8 cellular contexts compared by ENCODE assay signal in the genomic region with DNA sequence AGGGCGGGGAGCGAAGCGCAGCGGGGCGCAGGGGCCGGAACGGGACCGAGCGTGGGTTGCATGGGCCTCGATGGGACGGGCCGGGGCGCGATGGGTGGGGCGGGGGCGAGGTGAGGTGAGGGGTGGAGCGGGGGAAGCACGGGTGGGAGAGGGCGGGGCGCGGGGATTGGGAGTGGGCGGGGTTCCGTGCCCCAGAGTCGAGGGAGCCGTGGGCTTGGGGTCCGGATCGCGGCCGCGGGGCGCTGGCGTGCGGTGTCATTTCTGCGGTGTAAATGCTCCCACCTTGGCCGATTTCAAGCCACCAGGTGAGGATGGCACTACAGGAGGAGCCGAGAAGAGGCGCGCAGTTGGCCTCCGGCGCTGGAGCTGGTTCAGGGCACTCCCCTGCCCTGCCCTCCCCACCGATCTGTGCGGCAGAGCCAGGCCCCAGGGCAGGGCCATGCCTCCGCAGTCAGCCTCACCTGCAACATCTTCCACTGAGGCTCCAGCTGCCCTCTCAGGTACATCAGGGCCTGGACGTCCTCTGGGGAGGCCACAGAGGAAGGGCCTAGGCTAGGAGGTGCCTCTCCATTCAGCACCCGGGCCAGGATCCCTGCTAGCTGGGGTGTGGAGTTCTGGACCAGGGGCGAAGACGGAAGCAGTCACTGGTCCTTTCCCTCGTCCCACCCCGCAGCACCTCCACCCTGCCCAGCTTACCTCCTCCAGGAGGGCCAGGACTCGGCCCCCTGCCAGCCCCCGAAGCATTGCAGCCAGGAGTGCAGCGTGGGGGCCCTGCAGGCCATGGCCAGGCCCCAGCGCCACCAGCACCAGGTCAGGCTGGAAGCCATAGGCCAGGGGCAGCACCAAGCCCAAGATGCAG. TPM values are rescaled to one million over a fixed set of nuclear protein-coding genes. Genes with fewer than 3 reads are reported as not detected.
DNase-seq lines count a peak whose midpoint lies in the region; ATAC-seq, FAIRE-seq and TF ChIP-seq lines count a peak whose summit lies in the region.

No MANE protein-coding gene starts in this region.

- intact Hi-C loops in dendritic cell treated with granulocyte-macrophage colony-stimulating factor and Interleukin-4, amounts not matched to agents 40 ng/mL and 50 ng/mL, for 4 days (cut with micrococcal nuclease), result loop anchor here (2.0 kb wide), 1 partner anchor 97 kb away; the partner anchor contains the start of gene PPP6R2
- intact Hi-C loops in posterior vena cava (cut with DNase I), result loop anchor here in 1 of 2 donors (10.0 kb wide), 1 partner anchor 229 kb away; the partner anchor contains the start of gene SBF1

- H3K27ac ChIP-seq in muscle layer of colon (ENCODE audit: low read depth, low read length), result peak overlapping the region; percentile 97

- no peaks in the 10 kb centered on the region for H3K9me3 Mint-ChIP-seq in dendritic cell treated with granulocyte-macrophage colony-stimulating factor and Interleukin-4, amounts not matched to agents 40 ng/mL and 50 ng/mL, for 4 days

- TF ChIP-seq CTCF in GM12865 (IDR thresholded peaks at IDR 0.05; ENCODE audit: insufficient read depth, low read depth, low read length, missing control alignments), result no peak

- H3K36me3 Mint-ChIP-seq in dendritic cell treated with granulocyte-macrophage colony-stimulating factor and Interleukin-4, amounts not matched to agents 40 ng/mL and 50 ng/mL, for 4 days (ENCODE audit: low read depth), result peaks cover 60% of the 10 kb centered on the region

- no peak for FAIRE-seq in frontal cortex (lab: Jason Lieb, UNC)

- H3K4me1 ChIP-seq in NT2/D1 (ENCODE audit: insufficient read depth, insufficient read length) (peaks cover 18% of the 10 kb centered on the region), muscle layer of colon (ENCODE audit: insufficient read depth, low read length) (peaks cover 33% of the 10 kb centered on the region)

- H3K4me1 Mint-ChIP-seq in dendritic cell treated with granulocyte-macrophage colony-stimulating factor and Interleukin-4, amounts not matched to agents 40 ng/mL and 50 ng/mL, for 4 days (ENCODE audit: low read depth), result peaks cover 73% of the 10 kb centered on the region

- H3K9ac ChIP-seq in NT2/D1 (ENCODE audit: insufficient read length, low read depth), result peak overlapping the region; percentile 97
- peak overlapping the region; percentile 85 for H3K9ac ChIP-seq in muscle layer of colon (ENCODE audit: low read length)

- no peaks in the 10 kb centered on the region for H3K27me3 ChIP-seq in NT2/D1 (ENCODE audit: insufficient read depth, insufficient read length)
- H3K27me3 ChIP-seq in muscle layer of colon (ENCODE audit: control insufficient read depth in 1 of 2, insufficient read depth in 2 of 2, low read length in 2 of 2), result no peaks in the 10 kb centered on the region

- H3K27me3 Mint-ChIP-seq in dendritic cell treated with granulocyte-macrophage colony-stimulating factor and Interleukin-4, amounts not matched to agents 40 ng/mL and 50 ng/mL, for 4 days, result no peaks in the 10 kb centered on the region

- no peak for DNase-seq in GM12865 (ENCODE audit: low read depth)
- no peak for DNase-seq in NT2/D1 (ENCODE audit: low read depth, low spot score)
- DNase-seq in frontal cortex (ENCODE audit: low spot score in 2 of 2), result no peak
- no peak for DNase-seq in GDM1 (lab: John Stamatoyannopoulos, UW)
- no peak for DNase-seq in posterior vena cava (ENCODE audit: low spot score)

- H3K4me3 ChIP-seq in GM12865 (ENCODE audit: low read depth, low read length) (peak overlapping the region; percentile 65), NT2/D1 (ENCODE audit: insufficient read length, low read depth) (peak overlapping the region; percentile 93), muscle layer of colon (ENCODE audit: low read depth in 1 of 2, low read length in 2 of 2) (peak overlapping the region; percentile 84 to 89)

- H3K9me3 ChIP-seq in NT2/D1 (ENCODE audit: insufficient read depth, low read length) (no peaks in the 10 kb centered on the region), muscle layer of colon (ENCODE audit: low read length) (no peaks in the 10 kb centered on the region)

- H3K27ac Mint-ChIP-seq in dendritic cell treated with granulocyte-macrophage colony-stimulating factor and Interleukin-4, amounts not matched to agents 40 ng/mL and 50 ng/mL, for 4 days, result peak overlapping the region; percentile 94

- peak overlapping the region; percentile 97 for H3K4me3 Mint-ChIP-seq in dendritic cell treated with granulocyte-macrophage colony-stimulating factor and Interleukin-4, amounts not matched to agents 40 ng/mL and 50 ng/mL, for 4 days

- peaks cover 29% of the 10 kb centered on the region for H3K36me3 ChIP-seq in NT2/D1 (ENCODE audit: insufficient read depth, insufficient read length, low read length)
- peaks cover 9% of the 10 kb centered on the region for H3K36me3 ChIP-seq in muscle layer of colon (ENCODE audit: insufficient read depth, low read length)

- no peak for ATAC-seq in GM19467 (IDR thresholded peaks at IDR 0.05; ENCODE audit: unreplicated experiment)

RNA-seq across cellular contexts. Expression of gene TUBGCP6, which starts 0.6 kb away (rescaled TPM):
- total RNA-seq in frontal cortex (29.3 TPM), posterior vena cava (10 to 100 TPM; 20.6 to 23.4 TPM)

RNA-seq across cellular contexts. Expression of gene HDAC10, which starts 5.6 kb away (rescaled TPM):
- 16.7 TPM for total RNA-seq in frontal cortex
- 10 to 100 TPM; 14.1 to 23.6 TPM for total RNA-seq in posterior vena cava

RNA-seq across cellular contexts. Expression of gene MAPK12, which starts 16.0 kb away (rescaled TPM):
- total RNA-seq in frontal cortex (11.4 TPM), posterior vena cava (10 to 100 TPM; 10.4 to 13.2 TPM)

RNA-seq across cellular contexts. Expression of gene MAPK11, which starts 24.7 kb away (rescaled TPM):
- 16.3 TPM for total RNA-seq in frontal cortex
- 10 to 100 TPM; 11.5 to 11.6 TPM for total RNA-seq in posterior vena cava

RNA-seq across cellular contexts. Expression of gene SELENOO, which starts 44.6 kb away (rescaled TPM):
- total RNA-seq in frontal cortex (6.1 TPM), posterior vena cava (10 to 100 TPM; 10.8 to 11.9 TPM)
